In the genomic region with DNA sequence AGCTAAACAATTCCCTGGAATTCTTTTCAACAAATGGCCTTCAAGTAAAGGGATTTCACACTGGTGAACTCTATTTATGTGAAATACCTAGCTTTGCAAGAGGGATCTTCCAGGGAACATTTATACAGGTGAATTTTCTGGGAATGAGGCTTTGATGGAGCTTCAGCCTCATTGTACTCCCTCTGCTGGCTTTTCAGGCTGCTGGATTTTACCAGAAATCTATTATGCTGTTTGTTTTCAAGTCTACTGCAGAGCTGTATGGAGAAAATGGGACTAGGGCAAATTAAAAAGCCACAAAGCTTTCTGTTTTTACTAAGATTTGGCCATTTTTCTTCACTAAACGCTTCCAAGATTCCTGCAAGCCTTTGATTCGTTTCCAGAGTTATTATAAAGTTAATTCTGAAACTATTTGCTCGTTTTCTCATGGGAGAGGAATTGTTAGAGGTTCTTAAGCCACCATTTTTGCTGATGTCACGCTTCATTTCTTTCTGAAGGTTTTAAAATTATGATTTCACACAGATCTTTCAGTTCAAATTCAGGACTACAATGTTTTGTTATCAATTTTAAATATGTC, we compare ENCODE assay signal across 11 cellular contexts. TPM values are rescaled to one million over a fixed set of nuclear protein-coding genes. Genes with fewer than 3 reads are reported as not detected.
DNase-seq lines count a peak whose midpoint lies in the region; ATAC-seq and TF ChIP-seq lines count a peak whose summit lies in the region.
"Had no signal": no experiment of that assay in that cellular context is flagged by ENCODE, and none has a peak within 500 bp of the region (broad histone marks: within the 10 kb centered on the region; RNA-seq: fewer than 3 reads in every experiment).

No MANE protein-coding gene starts in this region.

- DNase-seq in AG10803 (ENCODE audit: low read depth) (peak; percentile 50), astrocyte of the hippocampus (ENCODE audit: low read depth, low spot score) (peak; percentile 40), right lobe of liver (no peak), NCI-H1694 (lab: John Stamatoyannopoulos, UW) (no peak), erythroblast (lab: John Stamatoyannopoulos, UW) (no peak), MG63 (no peak)
- DNase-seq: activated gamma-delta T cell, NCI-H524 treated with DMSO at 0.1 percent for 48 hours, small intestine had no signal

- H3K9me3 ChIP-seq in right lobe of liver (no peaks in the 10 kb centered on the region), MG63 (0 out of 2 replicates have a peak, but pooled peaks cover 4% of the 10 kb centered on the region)

- peak; percentile 40 for TF ChIP-seq CTCF in AG10803 (conservative IDR thresholded peaks at IDR 0.05; ENCODE audit: low read length)
- TF ChIP-seq CTCF in GM12873 (IDR thresholded peaks at IDR 0.05; ENCODE audit: insufficient read depth, low read depth, low read length, missing control alignments), result peak; percentile 24
- peak in 3 of 4 donors; percentile 21 to 30 (median 22) for TF ChIP-seq CTCF in right lobe of liver (IDR thresholded peaks at IDR 0.05)

- intact Hi-C loops in right lobe of liver (cut with DNase I), result no loop called here

- H3K4me3 ChIP-seq in AG10803 (ENCODE audit: low read length), result no peak overlapping the region
- no peak overlapping the region for H3K4me3 ChIP-seq in right lobe of liver
- H3K4me3 ChIP-seq in MG63, result no peak overlapping the region

- H3K27me3 ChIP-seq in right lobe of liver (no peaks in the 10 kb centered on the region), MG63 (no peaks in the 10 kb centered on the region)

- TF ChIP-seq POLR2A in right lobe of liver (IDR thresholded peaks at IDR 0.05) (no peak), erythroblast (IDR thresholded peaks at IDR 0.05; ENCODE audit: low read length) (no peak)

- ATAC-seq in right lobe of liver (peak in 3 of 4 donors; percentile 37 to 54 (median 43)), HG03045 (IDR thresholded peaks at IDR 0.05; ENCODE audit: unreplicated experiment) (no peak)

- no peak overlapping the region for H3K27ac ChIP-seq in right lobe of liver

- H3K4me1 ChIP-seq in right lobe of liver, result peaks cover 0 to 61% (median 4%) of the 10 kb centered on the region in 4 donors

- 63% methylated on average over 4 of the region's 4 CpGs for WGBS in right lobe of liver (ENCODE audit: insufficient coverage, low coverage, low lambda C conversion rate, missing lambda C conversion rate)

- H3K36me3 ChIP-seq in right lobe of liver (no peaks in the 10 kb centered on the region), MG63 (no peaks in the 10 kb centered on the region)

RNA-seq across cellular contexts. Expression of a gene that starts 31.6 kb away (rescaled TPM):
- total RNA-seq in right lobe of liver, result 10 to 100 TPM in 5 of 6 experiments, 1 to 10 TPM in 1; 7.1 to 20.9 (median 15.7) TPM
- 9.3 and 9.6 TPM in 2 replicates for total RNA-seq in MG63 (2014; rRNA removed; shearing (Covaris generic); ENCODE audit: low replicate concordance)

Comparison
In these comparisons a context has a peak if more than half of its experiments do, and no peak if none do; other contexts are left out.
1. DNase-seq: peak in AG10803 (single experiment) and astrocyte of the hippocampus (single experiment); none in right lobe of liver (0 of 3), NCI-H1694 (single experiment), erythroblast (0 of 2) and MG63 (single experiment).
2. Peak in every context shown above with its lines, with median percentiles within 50 percentile points of each other: CTCF ChIP-seq.